In genomic region chr2:84836215-84836614, GRCh38 we compare ENCODE assay signal across 2 cellular contexts.
A peak's percentile ranks its signal among the peaks of the same experiment; 100 is the strongest.
TF ChIP-seq lines count a peak whose summit lies in the region.

No MANE protein-coding gene starts in this region.

TF ChIP-seq in HCT116, 20 proteins besides CTCF, POLR2A, EP300 and RAD21:
- TF ChIP-seq SP1 (IDR thresholded peaks at IDR 0.05; ENCODE audit: low read depth) (no peak), SIN3A (IDR thresholded peaks at IDR 0.05; ENCODE audit: low read depth) (no peak), CBX3 (IDR thresholded peaks at IDR 0.05; ENCODE audit: low read depth) (peak; percentile 43; the same call in 1 of the 2 replicates), EZH2phosphoT487 (IDR thresholded peaks at IDR 0.05; ENCODE audit: borderline replicate concordance) (no peak)

TF ChIP-seq in K562, 482 proteins besides CTCF, POLR2A, EP300 and RAD21:
- TF ChIP-seq CBX5 (IDR thresholded peaks at IDR 0.05; ENCODE audit: borderline replicate concordance, low read depth): peak; percentile 51; the same call in 1 of the 2 replicates
- TF ChIP-seq NR2F6 (CRISPR knock-in tag; IDR thresholded peaks at IDR 0.05): no peak
